23 cellular contexts compared by ENCODE assay signal in the genomic region with DNA sequence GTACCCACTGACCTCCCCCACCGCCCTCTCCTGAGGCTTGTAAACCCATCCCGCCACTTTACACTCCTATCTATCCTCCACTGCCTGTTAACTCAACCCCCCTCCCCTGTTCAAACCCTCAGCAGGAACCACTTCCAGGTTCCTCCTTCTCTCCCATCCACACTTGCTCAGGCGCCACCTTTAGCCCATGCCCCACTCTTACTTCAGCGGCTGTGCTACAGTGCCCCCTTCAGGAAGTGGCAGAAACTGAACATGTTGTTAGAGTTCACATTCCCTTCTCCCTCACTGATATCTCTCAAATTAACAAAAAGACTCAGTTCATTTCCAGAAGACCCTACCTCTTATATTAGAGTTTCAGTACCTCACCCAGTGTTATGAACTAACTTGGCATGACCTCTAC. TPM values are rescaled to one million over a fixed set of nuclear protein-coding genes. Genes with fewer than 3 reads are reported as not detected.
DNase-seq lines count a peak whose midpoint lies in the region; ATAC-seq and TF ChIP-seq lines count a peak whose summit lies in the region.
"Had no signal": no experiment of that assay in that cellular context is flagged by ENCODE, and none has a peak within 500 bp of the region (broad histone marks: within the 10 kb centered on the region; RNA-seq: fewer than 3 reads in every experiment).

No MANE protein-coding gene starts in this region.

- 0 out of 3 replicates have a peak, but pooled peaks have one; percentile 16 for TF ChIP-seq CTCF in GM12872 (IDR thresholded peaks at IDR 0.05; ENCODE audit: insufficient read depth, low read depth, low read length)
- TF ChIP-seq CTCF in NB4 (IDR thresholded peaks at IDR 0.05; ENCODE audit: low read depth, low read length), result peak; percentile 24
- TF ChIP-seq CTCF in chondrocyte (IDR thresholded peaks at IDR 0.05), result peak; percentile 13
- TF ChIP-seq CTCF in mesothelial cell of epicardium (IDR thresholded peaks at IDR 0.05; ENCODE audit: unreplicated experiment), result peak; percentile 24
- TF ChIP-seq CTCF in lower leg skin (IDR thresholded peaks at IDR 0.05), result no peak

- H3K9me3 Mint-ChIP-seq in chondrocyte (ENCODE audit: low read depth) (peaks cover 73% of the 10 kb centered on the region), mesothelial cell of epicardium (peaks cover 85% of the 10 kb centered on the region)
- H3K9me3 Mint-ChIP-seq in activated CD8-positive, alpha-beta memory T cell treated with anti-CD3 and anti-CD28 coated beads, Interleukin-2, amount 10 ng/mL, durations not matched to agents 7 days and 5 days (ENCODE audit: low read depth), result peaks cover 58% of the 10 kb centered on the region

- H3K36me3 Mint-ChIP-seq in chondrocyte (ENCODE audit: low read depth) (peaks cover 75% of the 10 kb centered on the region), mesothelial cell of epicardium (peaks cover 92% of the 10 kb centered on the region)
- H3K36me3 Mint-ChIP-seq in activated CD8-positive, alpha-beta memory T cell treated with anti-CD3 and anti-CD28 coated beads, Interleukin-2, amount 10 ng/mL, durations not matched to agents 7 days and 5 days, result peaks cover 76% of the 10 kb centered on the region

- TF ChIP-seq POLR2A in NB4 (IDR thresholded peaks at IDR 0.05; ENCODE audit: extremely low read depth, insufficient read length) (no peak), lower leg skin (IDR thresholded peaks at IDR 0.05) (no peak)

- intact Hi-C loops in lower leg skin (cut with DNase I; ENCODE audit: low total_unique reads), result no loop called here

- H3K27ac Mint-ChIP-seq in chondrocyte (ENCODE audit: unreplicated experiment) (no peak overlapping the region), mesothelial cell of epicardium (no peak overlapping the region)
- H3K27ac Mint-ChIP-seq in activated CD8-positive, alpha-beta memory T cell treated with anti-CD3 and anti-CD28 coated beads, Interleukin-2, amount 10 ng/mL, durations not matched to agents 7 days and 5 days, result no peak overlapping the region
- H3K27ac Mint-ChIP-seq: activated CD4-positive, alpha-beta memory T cell treated with anti-CD3 and anti-CD28 coated beads for 36 hours; CD8-positive, alpha-beta T cell; stimulated activated naive CD8-positive, alpha-beta T cell treated with anti-CD3 and anti-CD28 coated beads, Interleukin-15, Interleukin-2, amounts not matched to agents 100 ng/mL and 50 ng/mL, for 24 hours; T-helper 17 cell had no signal

- H3K4me3 ChIP-seq in NB4 (ENCODE audit: low read depth, low read length) (no peak overlapping the region), lower leg skin (ENCODE audit: low read depth, poor library complexity, severe bottlenecking) (no peak overlapping the region)
- H3K4me3 ChIP-seq: dorsolateral prefrontal cortex, SJCRH30, smooth muscle cell had no signal

- H3K4me3 Mint-ChIP-seq in chondrocyte (ENCODE audit: unreplicated experiment) (no peak overlapping the region), mesothelial cell of epicardium (no peak overlapping the region)
- H3K4me3 Mint-ChIP-seq in activated CD8-positive, alpha-beta memory T cell treated with anti-CD3 and anti-CD28 coated beads, Interleukin-2, amount 10 ng/mL, durations not matched to agents 7 days and 5 days, result no peak overlapping the region
- H3K4me3 Mint-ChIP-seq: activated CD4-positive, alpha-beta memory T cell treated with anti-CD3 and anti-CD28 coated beads for 36 hours; activated naive CD4-positive, alpha-beta T cell treated with anti-CD3 and anti-CD28 coated beads for 36 hours; activated T-cell treated with anti-CD3 and anti-CD28 coated beads, Interleukin-2, amount 50 U/mL, for 4 hours; CD8-positive, alpha-beta T cell; stimulated activated naive CD8-positive, alpha-beta T cell treated with anti-CD3 and anti-CD28 coated beads, Interleukin-15, Interleukin-2, amounts not matched to agents 100 ng/mL and 50 ng/mL, for 24 hours; T-helper 17 cell had no signal

- no peaks in the 10 kb centered on the region for H3K27me3 Mint-ChIP-seq in chondrocyte (ENCODE audit: low read depth)
- H3K27me3 Mint-ChIP-seq in mesothelial cell of epicardium (ENCODE audit: low read depth), result no peaks in the 10 kb centered on the region
- H3K27me3 Mint-ChIP-seq in activated CD8-positive, alpha-beta memory T cell treated with anti-CD3 and anti-CD28 coated beads, Interleukin-2, amount 10 ng/mL, durations not matched to agents 7 days and 5 days, result no peaks in the 10 kb centered on the region
- H3K27me3 Mint-ChIP-seq: activated CD4-positive, alpha-beta memory T cell treated with anti-CD3 and anti-CD28 coated beads for 36 hours; stimulated activated naive CD8-positive, alpha-beta T cell treated with anti-CD3 and anti-CD28 coated beads, Interleukin-15, Interleukin-2, amounts not matched to agents 100 ng/mL and 50 ng/mL, for 24 hours; T-helper 17 cell had no signal

- no peak for ATAC-seq in activated CD8-positive, alpha-beta memory T cell treated with anti-CD3 and anti-CD28 coated beads, Interleukin-2, amount 10 ng/mL, durations not matched to agents 7 days and 5 days
- no peak for ATAC-seq in HG03196 (IDR thresholded peaks at IDR 0.05; ENCODE audit: unreplicated experiment)
- ATAC-seq: activated T-cell treated with anti-CD3 and anti-CD28 coated beads, Interleukin-2, amount 50 U/mL, for 4 hours; CD8-positive, alpha-beta T cell; left colon; Panc1; T-helper 17 cell had no signal

- 83 to 89% methylated on average over 4 of the region's 4 CpGs for WGBS in lower leg skin, 2 donors

- H3K4me1 Mint-ChIP-seq in chondrocyte (ENCODE audit: low read depth) (no peaks in the 10 kb centered on the region), mesothelial cell of epicardium (no peaks in the 10 kb centered on the region)
- H3K4me1 Mint-ChIP-seq in activated CD8-positive, alpha-beta memory T cell treated with anti-CD3 and anti-CD28 coated beads, Interleukin-2, amount 10 ng/mL, durations not matched to agents 7 days and 5 days, result no peaks in the 10 kb centered on the region
- H3K4me1 Mint-ChIP-seq: T-helper 17 cell had no signal

- peak; percentile 27 for DNase-seq in NB4 (ENCODE audit: low read depth)
- DNase-seq in chondrocyte (ENCODE audit: low spot score), result no peak
- no peak for DNase-seq in mesothelial cell of epicardium (ENCODE audit: low spot score in 2 of 2, unreplicated experiment in 2 of 2)
- no peak for DNase-seq in activated CD8-positive, alpha-beta memory T cell treated with anti-CD3 and anti-CD28 coated beads, Interleukin-2, amount 10 ng/mL, durations not matched to agents 7 days and 5 days
- no peak for DNase-seq in lower leg skin (ENCODE audit: low spot score in 2 of 2)
- DNase-seq in NOMO-1 treated with dmso at 0.1 percent for 144 hours (lab: John Stamatoyannopoulos, UW; ENCODE audit: unreplicated experiment), result no peak
- DNase-seq: activated CD4-positive, alpha-beta memory T cell treated with anti-CD3 and anti-CD28 coated beads for 36 hours; activated naive CD4-positive, alpha-beta T cell treated with anti-CD3 and anti-CD28 coated beads for 36 hours; activated T-cell treated with anti-CD3 and anti-CD28 coated beads, Interleukin-2, amount 50 U/mL, for 4 hours; CD8-positive, alpha-beta T cell; central memory CD4-positive, alpha-beta T cell; dorsolateral prefrontal cortex; left colon; NCI-H1417; SJCRH30; stimulated activated CD4-positive, alpha-beta T cell treated with anti-CD3 and anti-CD28 coated beads, Interleukin-2, amount 100 ng/mL, for 48 hours; T-helper 17 cell; trophoblast cell had no signal

- CTCF ChIA-PET in activated CD8-positive, alpha-beta memory T cell treated with anti-CD3 and anti-CD28 coated beads, Interleukin-2, amount 10 ng/mL, durations not matched to agents 7 days and 5 days (lab: Charles Lee), result no interaction called here

RNA-seq across cellular contexts. Expression of a gene that starts 49.4 kb away (rescaled TPM):
- 18.1 to 31.7 TPM (median 19.9 TPM) in 3 replicates for total RNA-seq in chondrocyte
- total RNA-seq in mesothelial cell of epicardium, result 165 to 169 TPM (median 165 TPM) in 3 replicates
- 10 to 100 TPM; 23.6 to 35.7 TPM for total RNA-seq in activated CD8-positive, alpha-beta memory T cell treated with anti-CD3 and anti-CD28 coated beads, Interleukin-2, amount 10 ng/mL, durations not matched to agents 7 days and 5 days
- total RNA-seq in lower leg skin, result 10 to 100 TPM; 36.7 to 82.9 (median 50.7) TPM

Comparison
In these comparisons a context has a peak if more than half of its experiments do, and no peak if none do; other contexts are left out.
1. CTCF ChIP-seq: peak in GM12872 (single experiment), NB4 (single experiment), chondrocyte (single experiment) and mesothelial cell of epicardium (single experiment); none in lower leg skin (0 of 3).